1 cellular context compared by ENCODE assay signal in the genomic region with DNA sequence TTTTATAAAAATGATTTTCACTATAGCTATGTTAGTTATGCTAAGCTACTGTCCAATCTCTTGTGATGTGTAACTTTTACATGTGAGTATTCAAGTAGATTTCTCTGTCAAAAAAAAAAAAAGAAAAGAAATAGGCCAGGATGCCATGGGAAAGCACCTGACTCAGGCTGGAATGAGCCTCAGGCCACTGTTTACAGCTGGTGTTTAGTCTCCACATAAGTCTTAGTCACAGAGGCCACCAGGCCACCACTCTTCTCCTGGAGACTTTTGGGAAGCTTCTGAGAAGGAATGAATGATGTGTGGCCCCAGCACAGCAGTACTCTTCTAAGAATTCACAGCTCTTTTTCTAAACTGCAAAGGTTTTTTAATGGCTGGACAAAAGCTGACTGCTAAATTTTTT.
TF ChIP-seq lines count a peak whose summit lies in the region.

No MANE protein-coding gene starts in this region.

TF ChIP-seq in IMR-90, 13 proteins besides CTCF, POLR2A, EP300 and RAD21 (continued from another document):
- TF ChIP-seq, protein P1, sequence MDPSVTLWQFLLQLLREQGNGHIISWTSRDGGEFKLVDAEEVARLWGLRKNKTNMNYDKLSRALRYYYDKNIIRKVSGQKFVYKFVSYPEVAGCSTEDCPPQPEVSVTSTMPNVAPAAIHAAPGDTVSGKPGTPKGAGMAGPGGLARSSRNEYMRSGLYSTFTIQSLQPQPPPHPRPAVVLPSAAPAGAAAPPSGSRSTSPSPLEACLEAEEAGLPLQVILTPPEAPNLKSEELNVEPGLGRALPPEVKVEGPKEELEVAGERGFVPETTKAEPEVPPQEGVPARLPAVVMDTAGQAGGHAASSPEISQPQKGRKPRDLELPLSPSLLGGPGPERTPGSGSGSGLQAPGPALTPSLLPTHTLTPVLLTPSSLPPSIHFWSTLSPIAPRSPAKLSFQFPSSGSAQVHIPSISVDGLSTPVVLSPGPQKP (IDR thresholded peaks at IDR 0.05; ENCODE audit: borderline replicate concordance, low read depth, low read length): no peak
